Comparison of ENCODE assay signal across 1 cellular context in genomic region chr12:69348162-69348938, GRCh38.
A peak's percentile ranks its signal among the peaks of the same experiment; 100 is the strongest.
TF ChIP-seq lines count a peak whose summit lies in the region.

LYZ (plus strand) TSS chr12:69348381; CDS start chr12:69348409, 28 bp downstream.

TF ChIP-seq in HepG2, 621 proteins besides CTCF, POLR2A, EP300 and RAD21 (continued from another document and continues in another):
- TF ChIP-seq GTF3A (CRISPR knock-in tag; conservative IDR thresholded peaks at IDR 0.05) (peak; percentile 85; the same call in 1 of the 2 replicates), FOXP1 (IDR thresholded peaks at IDR 0.05) (no peak), FOXP1 (CRISPR knock-in tag; IDR thresholded peaks at IDR 0.05) (peak; percentile 95), ZFP41 (CRISPR knock-in tag; IDR thresholded peaks at IDR 0.05; ENCODE audit: borderline replicate concordance) (no peak), ATRX (CRISPR knock-in tag; IDR thresholded peaks at IDR 0.05; ENCODE audit: borderline replicate concordance) (no peak), ZFP82 (CRISPR knock-in tag; IDR thresholded peaks at IDR 0.05; ENCODE audit: borderline replicate concordance) (peak; percentile 58; the same call in 1 of the 2 replicates), REXO4 (CRISPR knock-in tag; IDR thresholded peaks at IDR 0.05; ENCODE audit: borderline replicate concordance) (no peak), CCDC6 (CRISPR knock-in tag; IDR thresholded peaks at IDR 0.05) (peak; percentile 70; the same call in 1 of the 2 replicates), NR2F6 (IDR thresholded peaks at IDR 0.05) (peak; percentile 83), NR2F6 (CRISPR knock-in tag; IDR thresholded peaks at IDR 0.05) (peak; percentile 88), JUN (CRISPR knock-in tag; IDR thresholded peaks at IDR 0.05) (peak; percentile 87), YEATS4 (CRISPR knock-in tag; IDR thresholded peaks at IDR 0.05; ENCODE audit: borderline replicate concordance) (peak; percentile 47; the same call in 1 of the 2 replicates), PRDM10 (CRISPR knock-in tag; IDR thresholded peaks at IDR 0.05; ENCODE audit: low read depth) (peak; percentile 73; the same call in 1 of the 2 replicates), HNRNPUL1 (IDR thresholded peaks at IDR 0.05; ENCODE audit: low read depth, low read length) (no peak), CCAR2 (optimal IDR thresholded peaks at IDR 0.05; ENCODE audit: low read depth, low read length) (no peak), ZNF800 (CRISPR knock-in tag; IDR thresholded peaks at IDR 0.05) (0 out of 2 replicates have a peak, but pooled peaks have one; percentile 2), ZNF629 (CRISPR knock-in tag; conservative IDR thresholded peaks at IDR 0.05) (peak; percentile 25; the same call in 1 of the 2 replicates), SOX13 (IDR thresholded peaks at IDR 0.05) (peak; percentile 81), SOX13 (CRISPR knock-in tag; conservative IDR thresholded peaks at IDR 0.05 in 1 of 2, IDR thresholded peaks at IDR 0.05 in 1 of 2) (peak in 1 of 2 experiments; percentile 94; a peak in 2 of 4 replicates), MYPOP (CRISPR knock-in tag; IDR thresholded peaks at IDR 0.05) (no peak; the same call in 1 of the 2 replicates), PHF21A (CRISPR knock-in tag; IDR thresholded peaks at IDR 0.05) (peak; percentile 78), TSC22D2 (CRISPR knock-in tag; IDR thresholded peaks at IDR 0.05; ENCODE audit: borderline replicate concordance) (peak; percentile 54; the same call in 1 of the 2 replicates), ZNF841 (CRISPR knock-in tag; IDR thresholded peaks at IDR 0.05; ENCODE audit: borderline replicate concordance) (no peak), ZNF3 (CRISPR knock-in tag; IDR thresholded peaks at IDR 0.05) (no peak), RFXAP (CRISPR knock-in tag; IDR thresholded peaks at IDR 0.05; ENCODE audit: borderline replicate concordance) (peak; percentile 72; the same call in 1 of the 2 replicates), POLR2AphosphoS2 (IDR thresholded peaks at IDR 0.05; ENCODE audit: low read depth, low read length) (no peak), MAFF (IDR thresholded peaks at IDR 0.05; ENCODE audit: low read depth, low read length) (no peak), ZBTB38 (CRISPR knock-in tag; IDR thresholded peaks at IDR 0.05) (0 out of 2 replicates have a peak, but pooled peaks have one; percentile 42), SMC3 (IDR thresholded peaks at IDR 0.05; ENCODE audit: low read length) (no peak), HMGA1 (CRISPR knock-in tag; conservative IDR thresholded peaks at IDR 0.05) (no peak)
- TF ChIP-seq, protein P1, sequence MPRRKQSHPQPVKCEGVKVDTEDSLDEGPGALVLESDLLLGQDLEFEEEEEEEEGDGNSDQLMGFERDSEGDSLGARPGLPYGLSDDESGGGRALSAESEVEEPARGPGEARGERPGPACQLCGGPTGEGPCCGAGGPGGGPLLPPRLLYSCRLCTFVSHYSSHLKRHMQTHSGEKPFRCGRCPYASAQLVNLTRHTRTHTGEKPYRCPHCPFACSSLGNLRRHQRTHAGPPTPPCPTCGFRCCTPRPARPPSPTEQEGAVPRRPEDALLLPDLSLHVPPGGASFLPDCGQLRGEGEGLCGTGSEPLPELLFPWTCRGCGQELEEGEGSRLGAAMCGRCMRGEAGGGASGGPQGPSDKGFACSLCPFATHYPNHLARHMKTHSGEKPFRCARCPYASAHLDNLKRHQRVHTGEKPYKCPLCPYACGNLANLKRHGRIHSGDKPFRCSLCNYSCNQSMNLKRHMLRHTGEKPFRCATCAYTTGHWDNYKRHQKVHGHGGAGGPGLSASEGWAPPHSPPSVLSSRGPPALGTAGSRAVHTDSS (CRISPR knock-in tag; conservative IDR thresholded peaks at IDR 0.05): no peak
- TF ChIP-seq, protein P2, sequence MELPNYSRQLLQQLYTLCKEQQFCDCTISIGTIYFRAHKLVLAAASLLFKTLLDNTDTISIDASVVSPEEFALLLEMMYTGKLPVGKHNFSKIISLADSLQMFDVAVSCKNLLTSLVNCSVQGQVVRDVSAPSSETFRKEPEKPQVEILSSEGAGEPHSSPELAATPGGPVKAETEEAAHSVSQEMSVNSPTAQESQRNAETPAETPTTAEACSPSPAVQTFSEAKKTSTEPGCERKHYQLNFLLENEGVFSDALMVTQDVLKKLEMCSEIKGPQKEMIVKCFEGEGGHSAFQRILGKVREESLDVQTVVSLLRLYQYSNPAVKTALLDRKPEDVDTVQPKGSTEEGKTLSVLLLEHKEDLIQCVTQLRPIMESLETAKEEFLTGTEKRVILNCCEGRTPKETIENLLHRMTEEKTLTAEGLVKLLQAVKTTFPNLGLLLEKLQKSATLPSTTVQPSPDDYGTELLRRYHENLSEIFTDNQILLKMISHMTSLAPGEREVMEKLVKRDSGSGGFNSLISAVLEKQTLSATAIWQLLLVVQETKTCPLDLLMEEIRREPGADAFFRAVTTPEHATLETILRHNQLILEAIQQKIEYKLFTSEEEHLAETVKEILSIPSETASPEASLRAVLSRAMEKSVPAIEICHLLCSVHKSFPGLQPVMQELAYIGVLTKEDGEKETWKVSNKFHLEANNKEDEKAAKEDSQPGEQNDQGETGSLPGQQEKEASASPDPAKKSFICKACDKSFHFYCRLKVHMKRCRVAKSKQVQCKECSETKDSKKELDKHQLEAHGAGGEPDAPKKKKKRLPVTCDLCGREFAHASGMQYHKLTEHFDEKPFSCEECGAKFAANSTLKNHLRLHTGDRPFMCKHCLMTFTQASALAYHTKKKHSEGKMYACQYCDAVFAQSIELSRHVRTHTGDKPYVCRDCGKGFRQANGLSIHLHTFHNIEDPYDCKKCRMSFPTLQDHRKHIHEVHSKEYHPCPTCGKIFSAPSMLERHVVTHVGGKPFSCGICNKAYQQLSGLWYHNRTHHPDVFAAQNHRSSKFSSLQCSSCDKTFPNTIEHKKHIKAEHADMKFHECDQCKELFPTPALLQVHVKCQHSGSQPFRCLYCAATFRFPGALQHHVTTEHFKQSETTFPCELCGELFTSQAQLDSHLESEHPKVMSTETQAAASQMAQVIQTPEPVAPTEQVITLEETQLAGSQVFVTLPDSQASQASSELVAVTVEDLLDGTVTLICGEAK (IDR thresholded peaks at IDR 0.05): no peak
- TF ChIP-seq, protein P2 (CRISPR knock-in tag; IDR thresholded peaks at IDR 0.05): peak; percentile 37; the same call in 1 of the 2 replicates
- TF ChIP-seq, protein P3, sequence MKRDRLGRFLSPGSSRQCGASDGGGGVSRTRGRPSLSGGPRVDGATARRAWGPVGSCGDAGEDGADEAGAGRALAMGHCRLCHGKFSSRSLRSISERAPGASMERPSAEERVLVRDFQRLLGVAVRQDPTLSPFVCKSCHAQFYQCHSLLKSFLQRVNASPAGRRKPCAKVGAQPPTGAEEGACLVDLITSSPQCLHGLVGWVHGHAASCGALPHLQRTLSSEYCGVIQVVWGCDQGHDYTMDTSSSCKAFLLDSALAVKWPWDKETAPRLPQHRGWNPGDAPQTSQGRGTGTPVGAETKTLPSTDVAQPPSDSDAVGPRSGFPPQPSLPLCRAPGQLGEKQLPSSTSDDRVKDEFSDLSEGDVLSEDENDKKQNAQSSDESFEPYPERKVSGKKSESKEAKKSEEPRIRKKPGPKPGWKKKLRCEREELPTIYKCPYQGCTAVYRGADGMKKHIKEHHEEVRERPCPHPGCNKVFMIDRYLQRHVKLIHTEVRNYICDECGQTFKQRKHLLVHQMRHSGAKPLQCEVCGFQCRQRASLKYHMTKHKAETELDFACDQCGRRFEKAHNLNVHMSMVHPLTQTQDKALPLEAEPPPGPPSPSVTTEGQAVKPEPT (CRISPR knock-in tag; IDR thresholded peaks at IDR 0.05; ENCODE audit: low read depth): no peak
- TF ChIP-seq, protein P4, sequence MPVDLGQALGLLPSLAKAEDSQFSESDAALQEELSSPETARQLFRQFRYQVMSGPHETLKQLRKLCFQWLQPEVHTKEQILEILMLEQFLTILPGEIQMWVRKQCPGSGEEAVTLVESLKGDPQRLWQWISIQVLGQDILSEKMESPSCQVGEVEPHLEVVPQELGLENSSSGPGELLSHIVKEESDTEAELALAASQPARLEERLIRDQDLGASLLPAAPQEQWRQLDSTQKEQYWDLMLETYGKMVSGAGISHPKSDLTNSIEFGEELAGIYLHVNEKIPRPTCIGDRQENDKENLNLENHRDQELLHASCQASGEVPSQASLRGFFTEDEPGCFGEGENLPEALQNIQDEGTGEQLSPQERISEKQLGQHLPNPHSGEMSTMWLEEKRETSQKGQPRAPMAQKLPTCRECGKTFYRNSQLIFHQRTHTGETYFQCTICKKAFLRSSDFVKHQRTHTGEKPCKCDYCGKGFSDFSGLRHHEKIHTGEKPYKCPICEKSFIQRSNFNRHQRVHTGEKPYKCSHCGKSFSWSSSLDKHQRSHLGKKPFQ (CRISPR knock-in tag; IDR thresholded peaks at IDR 0.05; ENCODE audit: insufficient replicate concordance): peak; percentile 58
- TF ChIP-seq, protein P5, sequence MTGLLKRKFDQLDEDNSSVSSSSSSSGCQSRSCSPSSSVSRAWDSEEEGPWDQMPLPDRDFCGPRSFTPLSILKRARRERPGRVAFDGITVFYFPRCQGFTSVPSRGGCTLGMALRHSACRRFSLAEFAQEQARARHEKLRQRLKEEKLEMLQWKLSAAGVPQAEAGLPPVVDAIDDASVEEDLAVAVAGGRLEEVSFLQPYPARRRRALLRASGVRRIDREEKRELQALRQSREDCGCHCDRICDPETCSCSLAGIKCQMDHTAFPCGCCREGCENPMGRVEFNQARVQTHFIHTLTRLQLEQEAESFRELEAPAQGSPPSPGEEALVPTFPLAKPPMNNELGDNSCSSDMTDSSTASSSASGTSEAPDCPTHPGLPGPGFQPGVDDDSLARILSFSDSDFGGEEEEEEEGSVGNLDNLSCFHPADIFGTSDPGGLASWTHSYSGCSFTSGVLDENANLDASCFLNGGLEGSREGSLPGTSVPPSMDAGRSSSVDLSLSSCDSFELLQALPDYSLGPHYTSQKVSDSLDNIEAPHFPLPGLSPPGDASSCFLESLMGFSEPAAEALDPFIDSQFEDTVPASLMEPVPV (CRISPR knock-in tag; IDR thresholded peaks at IDR 0.05): peak; percentile 50; the same call in 1 of the 2 replicates
